In genomic region chr16:1333149-1333812, GRCh38 we compare ENCODE assay signal across 8 cellular contexts. TPM values are rescaled to one million over a fixed set of nuclear protein-coding genes. Genes with fewer than 3 reads are reported as not detected.
A peak's percentile ranks its signal among the peaks of the same experiment; 100 is the strongest.
DNase-seq lines count a peak whose midpoint lies in the region; ATAC-seq and TF ChIP-seq lines count a peak whose summit lies in the region.

TSS of gene BAIAP3 (plus strand) at chr16:1333645. CDS start at chr16:1338550, 4,905 bp downstream.

- peaks cover 23% of the 10 kb centered on the region for H3K27me3 Mint-ChIP-seq in activated CD4-positive, alpha-beta T cell treated with anti-CD3 and anti-CD28 coated beads for 36 hours
- peaks cover 30% of the 10 kb centered on the region for H3K27me3 Mint-ChIP-seq in activated CD8-positive, alpha-beta T cell treated with anti-CD3 and anti-CD28 coated beads, Interleukin-2, amount 10 ng/mL, durations not matched to agents 7 days and 5 days (ENCODE audit: low read depth)

- no peaks in the 10 kb centered on the region for H3K36me3 Mint-ChIP-seq in activated CD4-positive, alpha-beta T cell treated with anti-CD3 and anti-CD28 coated beads for 36 hours (ENCODE audit: low read depth)
- no peaks in the 10 kb centered on the region for H3K36me3 Mint-ChIP-seq in activated CD8-positive, alpha-beta T cell treated with anti-CD3 and anti-CD28 coated beads, Interleukin-2, amount 10 ng/mL, durations not matched to agents 7 days and 5 days (ENCODE audit: low read depth)

- no peaks in the 10 kb centered on the region for H3K9me3 Mint-ChIP-seq in activated CD4-positive, alpha-beta T cell treated with anti-CD3 and anti-CD28 coated beads for 36 hours (ENCODE audit: low read depth)
- H3K9me3 Mint-ChIP-seq in activated CD8-positive, alpha-beta T cell treated with anti-CD3 and anti-CD28 coated beads, Interleukin-2, amount 10 ng/mL, durations not matched to agents 7 days and 5 days (ENCODE audit: insufficient read depth) = no peaks in the 10 kb centered on the region

- peak within 1 kb of the TSS; percentile 47 for H2BK120ac ChIP-seq in neuronal stem cell (ENCODE audit: low read depth, low read length)

- H4K91ac ChIP-seq in neuronal stem cell (ENCODE audit: low read depth, low read length, poor library complexity) = no peak within 1 kb of the TSS

- H3K36me3 ChIP-seq in neuronal stem cell (replicated peaks in 1 of 2; ENCODE audit: control insufficient read depth in 2 of 2, insufficient read depth in 2 of 2, low read length in 2 of 2) (no peaks in the 10 kb centered on the region), thyroid gland (no peaks in the 10 kb centered on the region)

- POLR2A ChIA-PET in activated CD4-positive, alpha-beta T cell treated with anti-CD3 and anti-CD28 coated beads for 36 hours (lab: Charles Lee) = interaction anchor here (0.6 kb wide), 1 partner anchor 607 kb away, joined by 4 read pairs; no protein-coding TSS in a partner anchor
- POLR2A ChIA-PET in activated CD8-positive, alpha-beta T cell treated with anti-CD3 and anti-CD28 coated beads, Interleukin-2, amount 10 ng/mL, durations not matched to agents 7 days and 5 days (lab: Charles Lee) = interaction anchor here (1.5 to 3.0 kb wide), 3 partner anchors 18 to 24 kb away, joined by 3 to 15 read pairs (median 3); partner anchors contain the start of gene UBE2I

- peaks cover 6 to 58% (median 29%) of the 10 kb centered on the region in 3 experiments for H3K27me3 ChIP-seq in neuronal stem cell (ENCODE audit: control insufficient read depth in 3 of 3, insufficient read depth in 3 of 3, low read depth in 1 of 3, low read length in 3 of 3)
- peaks cover 9% of the 10 kb centered on the region for H3K27me3 ChIP-seq in thyroid gland

- CTCF ChIA-PET in activated CD4-positive, alpha-beta T cell treated with anti-CD3 and anti-CD28 coated beads for 36 hours (lab: Charles Lee) = no interaction called here
- CTCF ChIA-PET in activated CD8-positive, alpha-beta T cell treated with anti-CD3 and anti-CD28 coated beads, Interleukin-2, amount 10 ng/mL, durations not matched to agents 7 days and 5 days (lab: Charles Lee) = interaction anchor here (1.0 kb wide), 1 partner anchor 33 kb away, joined by 3 read pairs; no protein-coding TSS in a partner anchor

- no peak within 1 kb of the TSS for H4K8ac ChIP-seq in neuronal stem cell (ENCODE audit: low read depth, low read length)

- peaks cover 7 to 9% of the 10 kb centered on the region in 2 donors for H3K9me3 ChIP-seq in neuronal stem cell (replicated peaks in 1 of 2; ENCODE audit: control insufficient read depth in 2 of 2, insufficient read depth in 1 of 2, low read depth in 1 of 2, low read length in 2 of 2)
- H3K9me3 ChIP-seq in thyroid gland = no peaks in the 10 kb centered on the region

- peak within 1 kb of the TSS; percentile 53 to 72 for H3K4me3 ChIP-seq in neuronal stem cell (ENCODE audit: low read length in 2 of 2)
- H3K4me3 ChIP-seq in thyroid gland (replicated peaks in 1 of 3) = peak within 1 kb of the TSS in 1 of 3 donors; percentile 23

- no peak within 1 kb of the TSS for H3K4ac ChIP-seq in neuronal stem cell (ENCODE audit: low read length)

- peaks cover 15% of the 10 kb centered on the region for H3K4me1 Mint-ChIP-seq in activated CD4-positive, alpha-beta T cell treated with anti-CD3 and anti-CD28 coated beads for 36 hours
- peaks cover 15% of the 10 kb centered on the region for H3K4me1 Mint-ChIP-seq in activated CD8-positive, alpha-beta T cell treated with anti-CD3 and anti-CD28 coated beads, Interleukin-2, amount 10 ng/mL, durations not matched to agents 7 days and 5 days (ENCODE audit: low read depth)

- DNase-seq in activated CD4-positive, alpha-beta T cell treated with anti-CD3 and anti-CD28 coated beads for 36 hours = peak; percentile 82
- no peak for DNase-seq in activated CD4-positive, alpha-beta T cell treated with anti-CD3 and anti-CD28 coated beads for 1 hour
- peak; percentile 60 for DNase-seq in activated CD8-positive, alpha-beta T cell treated with anti-CD3 and anti-CD28 coated beads, Interleukin-2, amount 10 ng/mL, durations not matched to agents 7 days and 5 days
- DNase-seq in neuronal stem cell (ENCODE audit: low spot score) (no peak), NCI-H1105 (lab: John Stamatoyannopoulos, UW) (no peak), thyroid gland (no peak), NCI-H187 treated with DMSO at 0.1 percent for 48 hours (lab: John Stamatoyannopoulos, UW) (no peak)

- H2BK12ac ChIP-seq in neuronal stem cell (ENCODE audit: low read length) = peak within 1 kb of the TSS; percentile 84

- peak within 1 kb of the TSS; percentile 99 for H2BK15ac ChIP-seq in neuronal stem cell (ENCODE audit: low read length)

- H3K27ac ChIP-seq in neuronal stem cell (replicated peaks; ENCODE audit: low read length) = no peak within 1 kb of the TSS
- H3K27ac ChIP-seq in thyroid gland = no peak within 1 kb of the TSS

- H2BK5ac ChIP-seq in neuronal stem cell (ENCODE audit: low read length) = peak within 1 kb of the TSS; percentile 66

- peak; percentile 83 for ATAC-seq in activated CD4-positive, alpha-beta T cell treated with anti-CD3 and anti-CD28 coated beads for 36 hours
- peak; percentile 55 for ATAC-seq in activated CD8-positive, alpha-beta T cell treated with anti-CD3 and anti-CD28 coated beads, Interleukin-2, amount 10 ng/mL, durations not matched to agents 7 days and 5 days
- ATAC-seq in esophagus mucosa = peak; percentile 63

- TF ChIP-seq POLR2A in thyroid gland (IDR thresholded peaks at IDR 0.05) = no peak

- intact Hi-C loops in activated CD4-positive, alpha-beta T cell treated with anti-CD3 and anti-CD28 coated beads for 36 hours (cut with DNase I, micrococcal nuclease) = loop anchor here in 1 of 2 experiments (1.0 kb wide), 2 partner anchors 10 to 23 kb away; no protein-coding TSS in a partner anchor
- intact Hi-C loops in thyroid gland (cut with DNase I) = no loop called here

- peak within 1 kb of the TSS; percentile 83 for H3K9ac ChIP-seq in neuronal stem cell (ENCODE audit: low read depth, low read length, poor library complexity)

- peak within 1 kb of the TSS; percentile 91 for H3K18ac ChIP-seq in neuronal stem cell (ENCODE audit: low read length)

- no peak within 1 kb of the TSS for H3K4me3 Mint-ChIP-seq in activated CD4-positive, alpha-beta T cell treated with anti-CD3 and anti-CD28 coated beads for 36 hours
- H3K4me3 Mint-ChIP-seq in activated CD8-positive, alpha-beta T cell treated with anti-CD3 and anti-CD28 coated beads, Interleukin-2, amount 10 ng/mL, durations not matched to agents 7 days and 5 days = peak within 1 kb of the TSS; percentile 36

- peak within 1 kb of the TSS; percentile 98 for H2AK5ac ChIP-seq in neuronal stem cell (ENCODE audit: low read depth, low read length)

- no CpG with 5 or more reads among the region's 83 CpGs for WGBS in neuronal stem cell (ENCODE audit: extremely low coverage in 2 of 2, insufficient read length in 2 of 2, insufficient replicate concordance in 1 of 2), 2 donors
- 12% methylated on average over 5 of the region's 83 CpGs; no CpG with 5 or more reads in 1 of the 2 donors for WGBS in thyroid gland, 2 donors

- H3K27ac Mint-ChIP-seq in activated CD4-positive, alpha-beta T cell treated with anti-CD3 and anti-CD28 coated beads for 36 hours = no peak within 1 kb of the TSS
- no peak within 1 kb of the TSS for H3K27ac Mint-ChIP-seq in activated CD8-positive, alpha-beta T cell treated with anti-CD3 and anti-CD28 coated beads, Interleukin-2, amount 10 ng/mL, durations not matched to agents 7 days and 5 days

- H3K4me2 ChIP-seq in neuronal stem cell (ENCODE audit: insufficient read depth, low read length, poor library complexity, severe bottlenecking) = peak within 1 kb of the TSS; percentile 57

- H3K23ac ChIP-seq in neuronal stem cell (ENCODE audit: low read depth, low read length, poor library complexity) = peak within 1 kb of the TSS; percentile 95

- peaks cover 1% of the 10 kb centered on the region for H3K79me1 ChIP-seq in neuronal stem cell (ENCODE audit: low read depth, low read length)

- TF ChIP-seq CTCF in thyroid gland (IDR thresholded peaks at IDR 0.05) = no peak

- peak within 1 kb of the TSS; percentile 82 for H2AFZ ChIP-seq in neuronal stem cell (ENCODE audit: low read length)

- H3K14ac ChIP-seq in neuronal stem cell (ENCODE audit: low read length) = peak within 1 kb of the TSS; percentile 56

- H3K4me1 ChIP-seq in neuronal stem cell (ENCODE audit: control insufficient read depth in 2 of 2, insufficient read depth in 1 of 2, low read depth in 1 of 2, low read length in 2 of 2) (peaks cover 20 to 60% of the 10 kb centered on the region in 2 donors), thyroid gland (peaks cover 14 to 35% of the 10 kb centered on the region in 2 donors)

RNA-seq across cellular contexts. Expression of gene BAIAP3, which starts in this region (rescaled TPM):
- total RNA-seq in activated CD4-positive, alpha-beta T cell treated with anti-CD3 and anti-CD28 coated beads for 36 hours = 1 to 10 TPM in 1 of 2 experiments, under 1 TPM in 1; 0.57 to 1.0 TPM
- under 1 TPM; 0.24 to 0.63 TPM for total RNA-seq in activated CD8-positive, alpha-beta T cell treated with anti-CD3 and anti-CD28 coated beads, Interleukin-2, amount 10 ng/mL, durations not matched to agents 7 days and 5 days
- total RNA-seq in esophagus mucosa (2.0 TPM), thyroid gland (1 to 10 TPM in 2 of 4 donors, under 1 TPM in 2; 0.45 to 3.0 (median 1.6) TPM)
- 3.1 TPM for polyA plus RNA-seq in neuronal stem cell (2013, experiment 1 of 2)
- polyA plus RNA-seq in neuronal stem cell (2013, experiment 2 of 2) = 2.9 TPM

Comparison
In these comparisons a context has a peak if more than half of its experiments do, and no peak if none do; other contexts are left out.
1. Peak in DNase-seq and ATAC-seq in activated CD8-positive, alpha-beta T cell treated with anti-CD3 and anti-CD28 coated beads, Interleukin-2, amount 10 ng/mL, durations not matched to agents 7 days and 5 days; RNA of the gene not detected or under 1 TPM.